Comparison of ENCODE assay signal across 8 cellular contexts in genomic region chr3:187744169-187745151, GRCh38. TPM values are rescaled to one million over a fixed set of nuclear protein-coding genes. Genes with fewer than 3 reads are reported as not detected.
DNase-seq lines count a peak whose midpoint lies in the region; ATAC-seq and TF ChIP-seq lines count a peak whose summit lies in the region.

No MANE protein-coding gene starts in this region.

- H3K36me3 ChIP-seq in MM.1S (replicated peaks; ENCODE audit: insufficient read depth, low read length), result no peaks in the 10 kb centered on the region
- no peaks in the 10 kb centered on the region for H3K36me3 ChIP-seq in colonic mucosa

- H3F3A ChIP-seq in MM.1S (ENCODE audit: insufficient read depth, low read length), result peaks cover 18% of the 10 kb centered on the region

- intact Hi-C loops in colonic mucosa (cut with DNase I), result loop anchor here (5.0 to 10.0 kb wide), 5 partner anchors 408 to 1403 kb away; partner anchors contain the start of gene LPP

- H3K27me3 ChIP-seq in MM.1S (replicated peaks; ENCODE audit: insufficient read depth, low read length) (peaks cover 23% of the 10 kb centered on the region), colonic mucosa (no peaks in the 10 kb centered on the region)

- H3K4me3 ChIP-seq in MM.1S (ENCODE audit: low read length), result peak overlapping the region; percentile 65
- H3K4me3 ChIP-seq in colonic mucosa, result peak overlapping the region; percentile 61

- ATAC-seq in GM19463 (IDR thresholded peaks at IDR 0.05; ENCODE audit: unreplicated experiment), result no peak

- no peaks in the 10 kb centered on the region for H3K9me2 ChIP-seq in MM.1S (replicated peaks; ENCODE audit: insufficient read depth, low read length)

- DNase-seq in COLO668 (lab: John Stamatoyannopoulos, UW; ENCODE audit: unreplicated experiment) (peak; percentile 40), MM.1S (peak; percentile 31), colonic mucosa (peak; percentile 62), left kidney (ENCODE audit: low read depth, low spot score) (peak; percentile 86), dedifferentiated amniotic fluid mesenchymal stem cell (ENCODE audit: extremely low spot score) (no peak)
- peak; percentile 23 to 39 (median 34) for DNase-seq in activated CD4-positive, CD25-positive, alpha-beta regulatory T cell (lab: John Stamatoyannopoulos, UW)
- peak; percentile 53 to 59 for DNase-seq in stimulated activated CD4-positive, alpha-beta T cell treated with anti-CD3 and anti-CD28 coated beads, Interleukin-2, amount 100 ng/mL, for 24 hours

- TF ChIP-seq CTCF in MM.1S (IDR thresholded peaks at IDR 0.05; ENCODE audit: low read length) (no peak), colonic mucosa (IDR thresholded peaks at IDR 0.05) (no peak)

- no peaks in the 10 kb centered on the region for H3K9me3 ChIP-seq in MM.1S (replicated peaks; ENCODE audit: insufficient read depth, low read length)
- no peaks in the 10 kb centered on the region for H3K9me3 ChIP-seq in colonic mucosa

- H3K4me1 ChIP-seq in MM.1S (ENCODE audit: low read length) (peaks cover 10% of the 10 kb centered on the region), colonic mucosa (peaks cover 3% of the 10 kb centered on the region)

- H3K27ac ChIP-seq in MM.1S (ENCODE audit: low read length) (no peak overlapping the region; the same call in 1 of the 2 replicates), colonic mucosa (peak overlapping the region; percentile 97)

- H2AFZ ChIP-seq in MM.1S (ENCODE audit: low read length), result peak overlapping the region; percentile 86

- H3K79me2 ChIP-seq in MM.1S (ENCODE audit: low read length), result no peaks in the 10 kb centered on the region

- H4K20me1 ChIP-seq in MM.1S (ENCODE audit: insufficient read depth, low read length), result no peaks in the 10 kb centered on the region

- peak overlapping the region; percentile 92 for H3K4me2 ChIP-seq in MM.1S (ENCODE audit: low read depth, low read length)

- H3K9ac ChIP-seq in MM.1S (ENCODE audit: low read length), result peak overlapping the region; percentile 17; the same call in 1 of the 2 replicates
- peak overlapping the region; percentile 89 to 95 for H3K9ac ChIP-seq in colonic mucosa (ENCODE audit: low read depth in 2 of 2, low read length in 2 of 2)

RNA-seq across cellular contexts. Expression of gene BCL6, which starts 0.8 kb away (rescaled TPM):
- 10 to 100 TPM in 1 of 2 donors, 1 to 10 TPM in 1; 8.8 to 30.2 TPM for total RNA-seq in colonic mucosa

RNA-seq across cellular contexts. Expression of gene RTP2, which starts 42.1 kb away (rescaled TPM):
- not detected for total RNA-seq in colonic mucosa
